8 cellular contexts compared by ENCODE assay signal in the genomic region with DNA sequence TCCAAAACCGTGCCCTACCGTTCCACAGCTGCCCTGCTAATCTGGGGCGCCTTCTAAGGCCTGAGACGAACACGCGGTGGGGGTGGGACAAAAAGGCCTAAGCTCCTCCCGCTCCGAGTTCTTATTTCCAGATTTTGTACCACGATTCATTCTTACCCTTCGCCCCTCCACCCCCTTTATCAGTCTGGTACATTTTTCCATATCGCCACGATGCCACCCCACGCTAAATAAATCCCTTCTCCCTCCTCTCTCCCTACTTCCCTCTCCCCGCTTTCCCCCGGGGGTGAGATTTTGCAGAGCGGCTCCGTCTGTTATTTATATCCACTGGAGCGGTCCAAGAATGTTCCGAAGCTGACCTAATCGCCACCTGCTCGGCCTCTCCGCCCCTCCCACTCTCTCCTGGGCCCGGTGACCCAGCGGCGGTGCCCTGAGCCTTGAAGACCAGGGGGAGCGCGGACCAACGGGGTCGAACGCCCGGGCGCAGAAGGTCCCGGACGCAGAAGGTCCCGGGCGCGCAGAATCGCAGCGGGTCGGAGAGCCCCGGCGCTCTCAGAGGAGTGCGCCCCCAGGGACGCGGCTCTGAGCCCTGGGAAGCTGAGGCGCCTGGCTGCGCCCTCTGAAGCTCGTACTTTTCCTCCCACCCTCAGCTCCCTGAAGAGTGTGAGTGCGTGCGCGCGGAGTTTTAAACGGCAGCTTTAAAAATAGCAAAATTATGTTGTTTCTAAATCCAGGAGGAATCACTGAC. TPM values are rescaled to one million over a fixed set of nuclear protein-coding genes. Genes with fewer than 3 reads are reported as not detected.
DNase-seq lines count a peak whose midpoint lies in the region; ATAC-seq and TF ChIP-seq lines count a peak whose summit lies in the region.

No MANE protein-coding gene starts in this region.

- CTCF ChIA-PET in IMR-90 (lab: Yijun Ruan, JAX) = interaction anchor here (1.1 to 1.4 kb wide), 3 partner anchors 9 to 295 kb away, joined by 3 read pairs; no protein-coding TSS in a partner anchor

- H4K5ac ChIP-seq in IMR-90 (ENCODE audit: low read depth, low read length) (no peak overlapping the region), mesendoderm (ENCODE audit: low read length) (no peak overlapping the region)

- H2BK120ac ChIP-seq in IMR-90 (ENCODE audit: low read depth, low read length) (no peak overlapping the region), mesendoderm (ENCODE audit: low read depth, low read length) (no peak overlapping the region)

- TF ChIP-seq CTCF in IMR-90 (conservative IDR thresholded peaks at IDR 0.05; ENCODE audit: low read depth, low read length) (no peak), endodermal cell (conservative IDR thresholded peaks at IDR 0.05) (peak; percentile 28)

- peaks cover 2% of the 10 kb centered on the region for H3K36me3 Mint-ChIP-seq in endodermal cell (ENCODE audit: low read depth)
- H3K36me3 Mint-ChIP-seq in stimulated activated memory B cell treated with anti-CD40 and anti-IgM and Interleukin-4, amounts not matched to agents 10 μg/mL and 1 μg/mL and 100 μg/mL, for 72 hours = no peaks in the 10 kb centered on the region

- H3K4me1 ChIP-seq in IMR-90 (ENCODE audit: control insufficient read depth, insufficient read depth, low read length) (peaks cover 18% of the 10 kb centered on the region), endodermal cell (ENCODE audit: control insufficient read depth, insufficient read depth, low read length) (no peaks in the 10 kb centered on the region), mesendoderm (ENCODE audit: control insufficient read depth, low read depth, low read length) (peaks cover 3% of the 10 kb centered on the region)

- no peak for TF ChIP-seq RAD21 in IMR-90 (IDR thresholded peaks at IDR 0.05; ENCODE audit: low read length)

- H3K27ac Mint-ChIP-seq in endodermal cell = peak overlapping the region; percentile 79
- peak overlapping the region; percentile 27 for H3K27ac Mint-ChIP-seq in stimulated activated memory B cell treated with anti-CD40 and anti-IgM and Interleukin-4, amounts not matched to agents 10 μg/mL and 1 μg/mL and 100 μg/mL, for 72 hours

- H3K9ac ChIP-seq in IMR-90 (ENCODE audit: low read depth, low read length) (no peak overlapping the region), endodermal cell (ENCODE audit: extremely low read depth, low read length, poor library complexity, severe bottlenecking) (peak overlapping the region; percentile 41), mesendoderm (ENCODE audit: low read length) (peak overlapping the region; percentile 79)

- no peak overlapping the region for H3K27ac ChIP-seq in IMR-90 (ENCODE audit: insufficient read depth, low read length)
- no peak overlapping the region for H3K27ac ChIP-seq in endodermal cell (ENCODE audit: low read depth, low read length)
- H3K27ac ChIP-seq in mesendoderm (ENCODE audit: low read depth, low read length) = peak overlapping the region; percentile 56

- no peak for TF ChIP-seq POLR2A in IMR-90 (IDR thresholded peaks at IDR 0.05; ENCODE audit: low read depth, low read length)

- H3K4me3 Mint-ChIP-seq in endodermal cell = peak overlapping the region; percentile 75
- H3K4me3 Mint-ChIP-seq in stimulated activated memory B cell treated with anti-CD40 and anti-IgM and Interleukin-4, amounts not matched to agents 10 μg/mL and 1 μg/mL and 100 μg/mL, for 72 hours = peak overlapping the region; percentile 80

- H4K20me1 ChIP-seq in IMR-90 (ENCODE audit: insufficient read depth, low read length) = peaks cover 4% of the 10 kb centered on the region; the same call in 1 of the 2 replicates

- H2BK15ac ChIP-seq in IMR-90 (ENCODE audit: low read depth, low read length) = no peak overlapping the region
- no peak overlapping the region for H2BK15ac ChIP-seq in mesendoderm (replicated peaks; ENCODE audit: low read depth)

- H3K27me3 ChIP-seq in IMR-90 (ENCODE audit: control insufficient read depth, insufficient read depth, low read length) (no peaks in the 10 kb centered on the region), endodermal cell (ENCODE audit: control insufficient read depth, insufficient read depth, low read length, poor library complexity, severe bottlenecking) (peaks cover 23% of the 10 kb centered on the region), mesendoderm (ENCODE audit: insufficient read depth, low read length, poor library complexity) (peaks cover 3% of the 10 kb centered on the region)

- peaks cover 6% of the 10 kb centered on the region for H3K79me2 ChIP-seq in mesendoderm (ENCODE audit: control insufficient read depth, insufficient read depth, low read length)

- POLR2A ChIA-PET in IMR-90 (lab: Charles Lee; ENCODE audit: unreplicated experiment) = no interaction called here

- H3K4me3 ChIP-seq in IMR-90 (ENCODE audit: insufficient read depth, low read depth, low read length) (peak overlapping the region; percentile 35), endodermal cell (ENCODE audit: low read length) (peak overlapping the region; percentile 82), mesendoderm (ENCODE audit: low read length) (peak overlapping the region; percentile 44)

- no peaks in the 10 kb centered on the region for H3K9me1 ChIP-seq in IMR-90 (ENCODE audit: insufficient read depth, low read length)

- peaks cover 3% of the 10 kb centered on the region; the same call in 1 of the 2 replicates for H3K36me3 ChIP-seq in IMR-90 (ENCODE audit: control insufficient read depth, insufficient read depth, low read length)
- no peaks in the 10 kb centered on the region for H3K36me3 ChIP-seq in endodermal cell (ENCODE audit: control insufficient read depth, insufficient read depth, low read length)
- no peaks in the 10 kb centered on the region for H3K36me3 ChIP-seq in mesendoderm (ENCODE audit: control insufficient read depth, insufficient read depth, low read length)

- no peaks in the 10 kb centered on the region for H3K9me3 ChIP-seq in IMR-90 (ENCODE audit: control insufficient read depth, insufficient read depth, low read length)
- no peaks in the 10 kb centered on the region for H3K9me3 ChIP-seq in endodermal cell (ENCODE audit: control insufficient read depth, low read length)

- H3K23ac ChIP-seq in IMR-90 (ENCODE audit: low read depth, low read length) (peak overlapping the region; percentile 68), mesendoderm (ENCODE audit: low read length) (no peak overlapping the region)

- peak overlapping the region; percentile 80 for H2AK9ac ChIP-seq in IMR-90 (replicated peaks; ENCODE audit: low read depth, low read length, poor library complexity)

- H3K14ac ChIP-seq in IMR-90 (replicated peaks; ENCODE audit: low read depth, low read length) = 0 out of 2 replicates have a peak overlapping the region, but pooled peaks have one; percentile 21

- peak overlapping the region; percentile 92 for H3K4me2 ChIP-seq in IMR-90 (ENCODE audit: low read depth, low read length)
- peak overlapping the region; percentile 97 for H3K4me2 ChIP-seq in mesendoderm (ENCODE audit: low read length)

- H4K91ac ChIP-seq in IMR-90 (ENCODE audit: insufficient read depth, low read depth, low read length) = no peak overlapping the region

- no TSS peak for BruUV-seq in IMR-90 (replicated peaks; lab: Mats Ljungman, UMichigan)

- ATAC-seq in IMR-90 (ENCODE audit: low read depth) (peak; percentile 13), HG03025 (IDR thresholded peaks at IDR 0.05; ENCODE audit: low FRiP score, unreplicated experiment) (no peak)
- peak; percentile 68 for ATAC-seq in stimulated activated memory B cell treated with anti-CD40 and anti-IgM and Interleukin-4, amounts not matched to agents 10 μg/mL and 1 μg/mL and 100 μg/mL, for 72 hours

- peaks cover 31% of the 10 kb centered on the region for H3K27me3 Mint-ChIP-seq in endodermal cell (ENCODE audit: insufficient read depth)
- H3K27me3 Mint-ChIP-seq in stimulated activated memory B cell treated with anti-CD40 and anti-IgM and Interleukin-4, amounts not matched to agents 10 μg/mL and 1 μg/mL and 100 μg/mL, for 72 hours = peaks cover 33% of the 10 kb centered on the region

- H4K8ac ChIP-seq in IMR-90 (ENCODE audit: low read depth in 2 of 2, low read length in 2 of 2) = peak overlapping the region in 1 of 2 experiments; percentile 47; a peak in 2 of 4 replicates
- no peak overlapping the region for H4K8ac ChIP-seq in mesendoderm (ENCODE audit: low read depth, low read length)

- peak overlapping the region; percentile 90 for H2AFZ ChIP-seq in IMR-90 (replicated peaks; ENCODE audit: low read length, poor library complexity)

- DNase-seq in Daoy (ENCODE audit: low read depth) (peak; percentile 69), IMR-90 (peak; percentile 54), endodermal cell (peak; percentile 82), mesendoderm (peak; percentile 78), NCI-H526 treated with DMSO at 0.1 percent for 48 hours (lab: John Stamatoyannopoulos, UW) (no peak)
- peak; percentile 64 to 72 for DNase-seq in activated CD4-positive, alpha-beta T cell treated with anti-CD3 and anti-CD28 coated beads, Interleukin-2, amount 50 U/mL, for 48 hours

- peak overlapping the region; percentile 43; the same call in 1 of the 2 replicates for H3K4ac ChIP-seq in IMR-90 (ENCODE audit: low read depth, low read length)
- no peak overlapping the region for H3K4ac ChIP-seq in mesendoderm (ENCODE audit: low read depth, low read length)

- H3K9me3 Mint-ChIP-seq in endodermal cell = no peaks in the 10 kb centered on the region
- no peaks in the 10 kb centered on the region for H3K9me3 Mint-ChIP-seq in stimulated activated memory B cell treated with anti-CD40 and anti-IgM and Interleukin-4, amounts not matched to agents 10 μg/mL and 1 μg/mL and 100 μg/mL, for 72 hours

- peaks cover 12% of the 10 kb centered on the region for H3K4me1 Mint-ChIP-seq in endodermal cell
- peaks cover 13% of the 10 kb centered on the region for H3K4me1 Mint-ChIP-seq in stimulated activated memory B cell treated with anti-CD40 and anti-IgM and Interleukin-4, amounts not matched to agents 10 μg/mL and 1 μg/mL and 100 μg/mL, for 72 hours

- WGBS in IMR-90 (ENCODE audit: extremely low coverage in 2 of 2, insufficient read length in 1 of 2), 2 experiments = 0% methylated on average over 7 of the region's 53 CpGs; no CpG with 5 or more reads in 1 of the 2 experiments
- WGBS in endodermal cell (ENCODE audit: insufficient coverage in 1 of 2, insufficient read length in 1 of 2), 2 experiments = 2% methylated on average over 14 to 52 of the region's 53 CpGs
- no CpG with 5 or more reads among the region's 53 CpGs for WGBS in mesendoderm (ENCODE audit: extremely low coverage, insufficient coverage, low lambda C conversion rate)

- intact Hi-C loops in IMR-90 (cut with micrococcal nuclease) = no loop called here

- H3K79me1 ChIP-seq in IMR-90 (ENCODE audit: low read depth in 1 of 2, low read length in 2 of 2) (peaks cover 4 to 23% of the 10 kb centered on the region in 2 experiments; a peak in 1 of 4 replicates), mesendoderm (ENCODE audit: low read length) (peaks cover 6% of the 10 kb centered on the region)

- H2BK5ac ChIP-seq in IMR-90 (ENCODE audit: low read depth, low read length, poor library complexity, severe bottlenecking) (no peak overlapping the region), mesendoderm (ENCODE audit: low read length) (no peak overlapping the region)

- H2BK20ac ChIP-seq in IMR-90 (ENCODE audit: low read depth, low read length) = no peak overlapping the region

- dilution Hi-C loops in IMR-90 (cut with HindIII; ENCODE audit: low sequenced_read_pairs, unreplicated experiment) = no loop called here

- in situ Hi-C loops in IMR-90 (cut with MboI; ENCODE audit: low sequenced_read_pairs) = no loop called here

- H3K56ac ChIP-seq in IMR-90 (ENCODE audit: extremely low read depth, insufficient read depth, low read length) = no peak overlapping the region; the same call in 1 of the 2 replicates
- peak overlapping the region; percentile 91 for H3K56ac ChIP-seq in mesendoderm (ENCODE audit: low read length)

- peak overlapping the region; percentile 53; the same call in 1 of the 2 replicates for H2AK5ac ChIP-seq in IMR-90 (ENCODE audit: low read depth, low read length)
- H2AK5ac ChIP-seq in mesendoderm (ENCODE audit: low read length) = no peak overlapping the region

- H3K18ac ChIP-seq in IMR-90 (ENCODE audit: low read depth, low read length) (no peak overlapping the region), mesendoderm (ENCODE audit: low read length) (peak overlapping the region; percentile 51)

RNA-seq across cellular contexts. Expression of gene PACSIN3, which starts 0.9 kb away (rescaled TPM):
- total RNA-seq in Daoy (2014; rRNA removed; shearing (Covaris generic)) = 32.5 and 38.2 TPM in 2 replicates
- total RNA-seq in IMR-90 (2012; rRNA removed) (18.9 and 19.2 TPM in 2 replicates), endodermal cell (10 to 100 TPM; 48.0 to 66.6 TPM)
- polyA plus RNA-seq in IMR-90 (2012; rRNA removed) = 21.1 and 24.5 TPM in 2 replicates
- 30.8 and 31.9 TPM in 2 replicates for polyA plus RNA-seq in IMR-90 (2012; cell fraction: cytosol; rRNA removed)
- 22.7 and 43.7 TPM in 2 replicates for polyA plus RNA-seq in IMR-90 (2012; cell fraction: nucleus; rRNA removed; ENCODE audit: low replicate concordance)
- polyA plus RNA-seq in endodermal cell (2013, experiment 1 of 2) = 22.9 TPM
- 18.0 TPM for polyA plus RNA-seq in endodermal cell (2013, experiment 2 of 2)
- polyA plus RNA-seq in mesendoderm (2013, experiment 1 of 2) = 18.0 TPM
- 18.0 TPM for polyA plus RNA-seq in mesendoderm (2013, experiment 2 of 2)

RNA-seq across cellular contexts. Expression of gene ARFGAP2, which starts 10.4 kb away (rescaled TPM):
- 83.8 and 92.1 TPM in 2 replicates for total RNA-seq in Daoy (2014; rRNA removed; shearing (Covaris generic))
- total RNA-seq in IMR-90 (2012; rRNA removed) (87.8 and 114 TPM in 2 replicates), endodermal cell (10 to 100 TPM; 84.6 to 86.0 TPM)
- polyA plus RNA-seq in IMR-90 (2012; rRNA removed) = 35.1 and 54.7 TPM in 2 replicates
- polyA plus RNA-seq in IMR-90 (2012; cell fraction: cytosol; rRNA removed) = 39.1 and 42.9 TPM in 2 replicates
- 145 and 146 TPM in 2 replicates for polyA plus RNA-seq in IMR-90 (2012; cell fraction: nucleus; rRNA removed; ENCODE audit: low replicate concordance)
- polyA plus RNA-seq in endodermal cell (2013, experiment 1 of 2) = 55.0 TPM
- 48.1 TPM for polyA plus RNA-seq in endodermal cell (2013, experiment 2 of 2)
- 52.7 TPM for polyA plus RNA-seq in mesendoderm (2013, experiment 1 of 2)
- 51.0 TPM for polyA plus RNA-seq in mesendoderm (2013, experiment 2 of 2)

RNA-seq across cellular contexts. Expression of gene DDB2, which starts 27.7 kb away (rescaled TPM):
- total RNA-seq in Daoy (2014; rRNA removed; shearing (Covaris generic)) = 19.4 and 23.1 TPM in 2 replicates
- 25.6 and 27.8 TPM in 2 replicates for total RNA-seq in IMR-90 (2012; rRNA removed)
- 33.5 and 33.6 TPM in 2 replicates for polyA plus RNA-seq in IMR-90 (2012; rRNA removed)
- polyA plus RNA-seq in IMR-90 (2012; cell fraction: cytosol; rRNA removed) = 24.1 and 24.5 TPM in 2 replicates
- polyA plus RNA-seq in IMR-90 (2012; cell fraction: nucleus; rRNA removed; ENCODE audit: low replicate concordance) = 77.2 and 160 TPM in 2 replicates
- total RNA-seq in endodermal cell = 10 to 100 TPM; 20.9 to 31.2 TPM
- polyA plus RNA-seq in endodermal cell (2013, experiment 1 of 2) = 72.6 TPM
- 69.3 TPM for polyA plus RNA-seq in endodermal cell (2013, experiment 2 of 2)
- 21.6 TPM for polyA plus RNA-seq in mesendoderm (2013, experiment 1 of 2)
- polyA plus RNA-seq in mesendoderm (2013, experiment 2 of 2) = 22.0 TPM
